9 cellular contexts compared by ENCODE assay signal in the genomic region with DNA sequence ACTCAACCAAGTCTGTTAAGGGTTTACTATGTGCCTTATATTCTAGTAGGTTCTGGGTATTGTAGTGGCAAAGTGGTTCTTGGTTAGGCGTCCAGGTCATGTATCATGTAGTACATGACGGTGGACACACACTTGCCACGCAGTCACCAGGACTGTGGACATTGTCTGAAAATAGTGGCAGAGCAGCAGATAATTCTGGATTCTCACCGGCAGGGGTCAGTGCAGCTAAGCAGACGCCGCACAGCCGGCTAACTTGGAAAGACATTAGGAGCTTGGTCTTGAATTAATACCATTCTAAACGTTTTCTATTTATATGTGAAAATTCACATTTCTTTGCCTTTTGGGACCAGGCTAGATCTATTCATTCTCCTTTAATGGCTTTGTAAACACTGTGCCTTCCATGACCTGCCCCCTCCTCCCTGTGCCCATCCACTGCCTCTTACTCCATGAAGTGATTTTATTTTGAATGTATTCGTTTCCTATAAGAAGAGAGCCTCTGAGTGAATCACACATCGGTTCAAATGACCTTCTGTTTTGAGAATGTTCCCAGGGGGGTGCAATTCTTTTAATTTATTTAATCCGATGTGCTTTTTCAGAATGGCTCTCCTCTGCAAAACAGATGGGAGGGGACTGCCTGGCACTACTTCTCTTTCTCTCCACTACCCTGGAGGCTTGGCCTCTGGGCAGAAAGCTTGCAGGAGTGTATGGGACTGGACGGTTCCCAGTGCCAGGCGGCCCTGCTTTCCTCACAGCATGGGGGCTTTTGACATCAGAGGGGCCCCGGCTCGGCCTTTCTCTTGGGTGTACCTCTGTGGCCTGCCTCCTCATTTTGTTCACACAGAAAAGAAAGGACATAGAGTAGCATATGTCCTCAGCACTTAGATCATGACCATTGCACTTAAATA.
DNase-seq lines count a peak whose midpoint lies in the region; ATAC-seq, FAIRE-seq and TF ChIP-seq lines count a peak whose summit lies in the region.
"Had no signal": no experiment of that assay in that cellular context is flagged by ENCODE, and none has a peak within 500 bp of the region (broad histone marks: within the 10 kb centered on the region; RNA-seq: fewer than 3 reads in every experiment).

No MANE protein-coding gene starts in this region.

- intact Hi-C loops in pancreas (cut with DNase I), result no loop called here
- intact Hi-C loops in activated T-helper 1 cell treated with anti-CD3 and anti-CD28 coated beads, Interleukin-12 subunit alpha, Interleukin-12 subunit beta, Interleukin-2, Interleukin-4 antibody, amounts not matched to agents 30 ng/mL and 10 ng/mL and 1 ng/mL, durations not matched to agents 14 hours and 24 hours and 36 hours (cut with micrococcal nuclease), result no loop called here

- TF ChIP-seq CTCF in WERI-Rb-1 (IDR thresholded peaks at IDR 0.05; ENCODE audit: low read depth, low read length) (peak; percentile 80), foreskin keratinocyte (conservative IDR thresholded peaks at IDR 0.05) (peak; percentile 84), pancreas (IDR thresholded peaks at IDR 0.05) (peak; percentile 50 to 75 (median 68))

- in situ Hi-C loops in HAP-1 (cut with MboI; ENCODE audit: low sequenced_read_pairs), result no loop called here

- 26 to 29% methylated on average over 15 of the region's 15 CpGs for WGBS in pancreas, 2 donors

- H3K36me3 Mint-ChIP-seq in activated T-helper 1 cell treated with anti-CD3 and anti-CD28 coated beads, Interleukin-12 subunit alpha, Interleukin-12 subunit beta, Interleukin-2, Interleukin-4 antibody, amounts not matched to agents 30 ng/mL and 10 ng/mL and 1 ng/mL, durations not matched to agents 14 hours and 24 hours and 36 hours (ENCODE audit: low read depth), result no peaks in the 10 kb centered on the region

- H3K27ac ChIP-seq in WERI-Rb-1, result no peak overlapping the region
- no peak overlapping the region for H3K27ac ChIP-seq in foreskin keratinocyte
- no peak overlapping the region for H3K27ac ChIP-seq in pancreas

- H3K27me3 Mint-ChIP-seq in activated T-helper 1 cell treated with anti-CD3 and anti-CD28 coated beads, Interleukin-12 subunit alpha, Interleukin-12 subunit beta, Interleukin-2, Interleukin-4 antibody, amounts not matched to agents 30 ng/mL and 10 ng/mL and 1 ng/mL, durations not matched to agents 14 hours and 24 hours and 36 hours (ENCODE audit: insufficient read depth), result no peaks in the 10 kb centered on the region

- no peak overlapping the region for H3K4me3 Mint-ChIP-seq in activated T-helper 1 cell treated with anti-CD3 and anti-CD28 coated beads, Interleukin-12 subunit alpha, Interleukin-12 subunit beta, Interleukin-2, Interleukin-4 antibody, amounts not matched to agents 30 ng/mL and 10 ng/mL and 1 ng/mL, durations not matched to agents 14 hours and 24 hours and 36 hours

- H3K27ac Mint-ChIP-seq in activated T-helper 1 cell treated with anti-CD3 and anti-CD28 coated beads, Interleukin-12 subunit alpha, Interleukin-12 subunit beta, Interleukin-2, Interleukin-4 antibody, amounts not matched to agents 30 ng/mL and 10 ng/mL and 1 ng/mL, durations not matched to agents 14 hours and 24 hours and 36 hours, result no peak overlapping the region

- peak; percentile 79 for ATAC-seq in foreskin keratinocyte
- peak; percentile 48 to 87 (median 86) for ATAC-seq in pancreas

- no peaks in the 10 kb centered on the region for H3K9me3 Mint-ChIP-seq in activated T-helper 1 cell treated with anti-CD3 and anti-CD28 coated beads, Interleukin-12 subunit alpha, Interleukin-12 subunit beta, Interleukin-2, Interleukin-4 antibody, amounts not matched to agents 30 ng/mL and 10 ng/mL and 1 ng/mL, durations not matched to agents 14 hours and 24 hours and 36 hours

- H3K27me3 ChIP-seq in HAP-1 (ENCODE audit: low read depth), result no peaks in the 10 kb centered on the region
- no peaks in the 10 kb centered on the region for H3K27me3 ChIP-seq in WERI-Rb-1 (ENCODE audit: insufficient read depth, low read depth, severe bottlenecking)
- peaks cover 14% of the 10 kb centered on the region for H3K27me3 ChIP-seq in foreskin keratinocyte
- H3K27me3 ChIP-seq in pancreas, result no peaks in the 10 kb centered on the region

- H3K9me3 ChIP-seq in HAP-1, result no peaks in the 10 kb centered on the region
- no peaks in the 10 kb centered on the region for H3K9me3 ChIP-seq in WERI-Rb-1 (ENCODE audit: severe bottlenecking)
- no peaks in the 10 kb centered on the region for H3K9me3 ChIP-seq in pancreas

- no peaks in the 10 kb centered on the region for H3K4me1 ChIP-seq in HAP-1
- no peaks in the 10 kb centered on the region for H3K4me1 ChIP-seq in foreskin keratinocyte
- H3K4me1 ChIP-seq in pancreas, result no peaks in the 10 kb centered on the region

- peak; percentile 5 for FAIRE-seq in pancreas (lab: Jason Lieb, UNC)
- FAIRE-seq: GM18507 had no signal

- H3K36me3 ChIP-seq in HAP-1 (replicated peaks) (no peaks in the 10 kb centered on the region), WERI-Rb-1 (no peaks in the 10 kb centered on the region), pancreas (no peaks in the 10 kb centered on the region)

- H3K4me1 Mint-ChIP-seq in activated T-helper 1 cell treated with anti-CD3 and anti-CD28 coated beads, Interleukin-12 subunit alpha, Interleukin-12 subunit beta, Interleukin-2, Interleukin-4 antibody, amounts not matched to agents 30 ng/mL and 10 ng/mL and 1 ng/mL, durations not matched to agents 14 hours and 24 hours and 36 hours (ENCODE audit: low read depth), result no peaks in the 10 kb centered on the region

- H3K4me3 ChIP-seq in HAP-1 (no peak overlapping the region), WERI-Rb-1 (ENCODE audit: low read depth, low read length) (no peak overlapping the region), pancreas (no peak overlapping the region)

- peak; percentile 50 for DNase-seq in activated CD4-positive, alpha-beta T cell treated with anti-CD3 and anti-CD28 coated beads for 48 hours
- DNase-seq in activated CD4-positive, alpha-beta T cell treated with anti-CD3 and anti-CD28 coated beads for 4 hours, result no peak
- DNase-seq in HAP-1 (ENCODE audit: low spot score in 2 of 2) (peak; percentile 6 to 58), NCI-H1092 (lab: John Stamatoyannopoulos, UW) (peak; percentile 51), WERI-Rb-1 (peak; percentile 60), foreskin keratinocyte (peak in 1 of 2 donors; percentile 42), pancreas (peak in 5 of 6 donors; percentile 22 to 77 (median 48))
- DNase-seq in activated T-helper 1 cell treated with anti-CD3 and anti-CD28 coated beads, Interleukin-12 subunit alpha, Interleukin-12 subunit beta, Interleukin-2, Interleukin-4 antibody, amounts not matched to agents 30 ng/mL and 10 ng/mL and 1 ng/mL, durations not matched to agents 14 hours and 24 hours and 36 hours (ENCODE audit: low spot score), result no peak

Comparison
In these comparisons a context has a peak if more than half of its experiments do, and no peak if none do; other contexts are left out.
1. DNase-seq: peak in activated CD4-positive, alpha-beta T cell treated with anti-CD3 and anti-CD28 coated beads for 48 hours (single experiment), HAP-1 (2 of 2), NCI-H1092 (single experiment), WERI-Rb-1 (single experiment) and pancreas (5 of 6); none in activated CD4-positive, alpha-beta T cell treated with anti-CD3 and anti-CD28 coated beads for 4 hours (0 of 2) and activated T-helper 1 cell treated with anti-CD3 and anti-CD28 coated beads, Interleukin-12 subunit alpha, Interleukin-12 subunit beta, Interleukin-2, Interleukin-4 antibody, amounts not matched to agents 30 ng/mL and 10 ng/mL and 1 ng/mL, durations not matched to agents 14 hours and 24 hours and 36 hours (single experiment).
2. Peak in every context shown above with its lines, with median percentiles within 50 percentile points of each other: CTCF ChIP-seq.